In the genomic region with DNA sequence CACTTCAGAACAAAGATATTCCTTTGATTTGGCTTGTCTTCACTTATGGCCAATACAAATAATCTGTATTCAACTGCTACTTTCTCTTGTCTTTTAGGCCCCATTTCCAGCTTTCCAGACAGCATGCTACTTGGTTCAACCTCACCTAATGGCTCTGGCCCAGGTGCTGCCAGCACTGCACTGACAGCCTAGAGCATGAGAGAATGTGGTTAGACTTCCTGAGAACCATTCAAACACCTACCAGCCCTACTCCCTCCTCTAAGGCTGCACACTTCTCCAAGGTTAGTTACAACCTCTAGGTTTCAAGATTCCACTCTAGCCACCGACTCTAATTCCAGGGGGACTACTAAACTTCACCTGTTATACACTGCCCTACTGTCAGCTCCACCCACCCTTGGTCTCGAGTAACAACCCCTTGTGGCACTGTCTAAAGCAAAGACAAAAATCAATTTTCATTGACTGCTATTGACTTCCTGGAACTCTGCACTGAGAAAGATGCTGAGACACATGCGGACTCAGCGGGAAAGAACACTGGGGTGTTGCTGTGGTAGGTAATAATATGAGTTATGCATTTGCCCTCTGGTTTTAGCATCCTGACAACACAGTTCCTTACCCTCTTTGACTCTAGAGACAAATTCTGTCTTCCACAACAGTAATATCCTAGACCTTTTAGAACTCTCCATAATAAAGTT, we compare ENCODE assay signal across 21 cellular contexts.
"Had no signal": no experiment of that assay in that cellular context is flagged by ENCODE, and none has a peak within 500 bp of the region (broad histone marks: within the 10 kb centered on the region; RNA-seq: fewer than 3 reads in every experiment).

No MANE protein-coding gene starts in this region.

- DNase-seq: activated CD4-positive, alpha-beta memory T cell treated with anti-CD3 and anti-CD28 coated beads, Interleukin-2, amount 10 ng/mL, durations not matched to agents 7 days and 5 days; activated CD4-positive, alpha-beta T cell treated with anti-CD3 and anti-CD28 coated beads for 48 hours; activated effector memory CD4-positive, alpha-beta T cell treated with Interleukin-2 at 50 U/mL for 16 hours; activated naive CD4-positive, alpha-beta T cell treated with anti-CD3 and anti-CD28 coated beads, Interleukin-2, amount 50 U/mL, for 16 hours; activated T-cell treated with anti-CD3 and anti-CD28 coated beads, Interleukin-2, amount 50 U/mL, for 24 hours; adrenal gland; cerebellar nuclear complex; cortex of kidney; effector memory CD4-positive, alpha-beta T cell; heart right ventricle; kidney glomerular epithelial cell; left ventricle myocardium superior; right cardiac atrium; stomach had no signal

- H3K36me3 Mint-ChIP-seq: WTC11 had no signal

- H3K9me3 Mint-ChIP-seq: activated CD4-positive, alpha-beta memory T cell treated with anti-CD3 and anti-CD28 coated beads, Interleukin-2, amount 10 ng/mL, durations not matched to agents 7 days and 5 days; activated T-cell treated with anti-CD3 and anti-CD28 coated beads, Interleukin-2, amount 50 U/mL, for 24 hours; WTC11 had no signal

- H3K4me3 ChIP-seq: adrenal gland, esophagus muscularis mucosa, heart right ventricle, prostate gland, skin epidermis, stomach had no signal

- H3K27me3 ChIP-seq: adrenal gland, esophagus muscularis mucosa, heart right ventricle, stomach had no signal

- H3K4me1 ChIP-seq: esophagus muscularis mucosa, prostate gland had no signal

- H3K27me3 Mint-ChIP-seq: activated CD4-positive, alpha-beta memory T cell treated with anti-CD3 and anti-CD28 coated beads, Interleukin-2, amount 10 ng/mL, durations not matched to agents 7 days and 5 days; activated T-cell treated with anti-CD3 and anti-CD28 coated beads, Interleukin-2, amount 50 U/mL, for 24 hours; type B pancreatic cell had no signal

- FAIRE-seq: bronchial epithelial cell, endothelial cell of umbilical vein had no signal

- H3K4me1 Mint-ChIP-seq: WTC11 had no signal

- H3K36me3 ChIP-seq: adrenal gland, esophagus muscularis mucosa, prostate gland, stomach had no signal

- H3K4me3 Mint-ChIP-seq: activated CD4-positive, alpha-beta memory T cell treated with anti-CD3 and anti-CD28 coated beads, Interleukin-2, amount 10 ng/mL, durations not matched to agents 7 days and 5 days; activated T-cell treated with anti-CD3 and anti-CD28 coated beads, Interleukin-2, amount 50 U/mL, for 24 hours; type B pancreatic cell; WTC11 had no signal

- H3K27ac Mint-ChIP-seq: activated CD4-positive, alpha-beta memory T cell treated with anti-CD3 and anti-CD28 coated beads, Interleukin-2, amount 10 ng/mL, durations not matched to agents 7 days and 5 days; activated T-cell treated with anti-CD3 and anti-CD28 coated beads, Interleukin-2, amount 50 U/mL, for 24 hours; type B pancreatic cell; WTC11 had no signal

- H3K27ac ChIP-seq: adrenal gland, esophagus muscularis mucosa, heart right ventricle, prostate gland, skin epidermis, stomach had no signal

- ATAC-seq: heart right ventricle, left ventricle myocardium superior, right cardiac atrium, WTC11 had no signal

- H3K9me3 ChIP-seq: adrenal gland, esophagus muscularis mucosa, heart right ventricle, prostate gland, stomach had no signal
